In genomic region chr6:137415127-137415833, GRCh38 we compare ENCODE assay signal across 8 cellular contexts.
DNase-seq lines count a peak whose midpoint lies in the region; ATAC-seq and TF ChIP-seq lines count a peak whose summit lies in the region.

No MANE protein-coding gene starts in this region.

- peak overlapping the region; percentile 58 for H3K27ac Mint-ChIP-seq in stimulated activated memory B cell treated with anti-CD40 and anti-IgM and Interleukin-4, amounts not matched to agents 10 μg/mL and 1 μg/mL and 100 μg/mL, for 72 hours

- H3K27ac ChIP-seq in muscle layer of duodenum (ENCODE audit: low read length) = peak overlapping the region; percentile 39

- H3K4me3 ChIP-seq in muscle layer of duodenum (ENCODE audit: low read depth in 1 of 2, low read length in 2 of 2) = peak overlapping the region; percentile 67 to 73

- CTCF ChIA-PET in HEK293T (lab: Yijun Ruan, JAX) = interaction anchor here (0.8 kb wide), 2 partner anchors 131 to 150 kb away, joined by 3 to 4 read pairs; no protein-coding TSS in a partner anchor

- no peaks in the 10 kb centered on the region for H3K4me1 ChIP-seq in muscle layer of duodenum (ENCODE audit: control insufficient read depth in 1 of 2, insufficient read depth in 2 of 2, low read length in 2 of 2)

- H3K36me3 Mint-ChIP-seq in stimulated activated memory B cell treated with anti-CD40 and anti-IgM and Interleukin-4, amounts not matched to agents 10 μg/mL and 1 μg/mL and 100 μg/mL, for 72 hours = no peaks in the 10 kb centered on the region

- POLR2A ChIA-PET in HEK293T (lab: Yijun Ruan, JAX) = no interaction called here

- H3K9me3 Mint-ChIP-seq in stimulated activated memory B cell treated with anti-CD40 and anti-IgM and Interleukin-4, amounts not matched to agents 10 μg/mL and 1 μg/mL and 100 μg/mL, for 72 hours = no peaks in the 10 kb centered on the region

- peaks cover 14% of the 10 kb centered on the region for H3K4me1 Mint-ChIP-seq in stimulated activated memory B cell treated with anti-CD40 and anti-IgM and Interleukin-4, amounts not matched to agents 10 μg/mL and 1 μg/mL and 100 μg/mL, for 72 hours

- H3K9me3 ChIP-seq in muscle layer of duodenum (ENCODE audit: control insufficient read depth in 1 of 2, low read length in 2 of 2) = no peaks in the 10 kb centered on the region

- DNase-seq in GM04503 (ENCODE audit: low read depth) (peak; percentile 45), HEK293T (ENCODE audit: extremely low spot score) (peak; percentile 19), NCI-H774 (lab: John Stamatoyannopoulos, UW) (peak; percentile 35), activated T-cell treated with anti-CD3 and anti-CD28 coated beads for 48 hours (ENCODE audit: low read depth) (peak; percentile 46), SW 1271 (lab: John Stamatoyannopoulos, UW) (no peak)

- H3K4me3 Mint-ChIP-seq in stimulated activated memory B cell treated with anti-CD40 and anti-IgM and Interleukin-4, amounts not matched to agents 10 μg/mL and 1 μg/mL and 100 μg/mL, for 72 hours = peak overlapping the region; percentile 78

- H3K36me3 ChIP-seq in muscle layer of duodenum (ENCODE audit: control insufficient read depth in 1 of 2, insufficient read depth in 2 of 2, low read length in 2 of 2) = no peaks in the 10 kb centered on the region

- no peaks in the 10 kb centered on the region for H3K27me3 Mint-ChIP-seq in stimulated activated memory B cell treated with anti-CD40 and anti-IgM and Interleukin-4, amounts not matched to agents 10 μg/mL and 1 μg/mL and 100 μg/mL, for 72 hours

- ATAC-seq in esophagus mucosa = peak; percentile 73
- peak; percentile 93 for ATAC-seq in stimulated activated memory B cell treated with anti-CD40 and anti-IgM and Interleukin-4, amounts not matched to agents 10 μg/mL and 1 μg/mL and 100 μg/mL, for 72 hours

- H3K27me3 ChIP-seq in muscle layer of duodenum (ENCODE audit: low read depth, low read length) = no peaks in the 10 kb centered on the region

TF ChIP-seq in HEK293T, 16 proteins besides CTCF, POLR2A, EP300 and RAD21:
- no peak for TF ChIP-seq ZNF384 (IDR thresholded peaks at IDR 0.05)
- TF ChIP-seq ELF4 (IDR thresholded peaks at IDR 0.05) = no peak
- no peak for TF ChIP-seq L3MBTL2 (conservative IDR thresholded peaks at IDR 0.05)
- no peak for TF ChIP-seq FOXK2 (IDR thresholded peaks at IDR 0.05)
- no peak for TF ChIP-seq NFRKB (IDR thresholded peaks at IDR 0.05)
- no peak for TF ChIP-seq LEF1 (IDR thresholded peaks at IDR 0.05; ENCODE audit: borderline replicate concordance)
- no peak for TF ChIP-seq ARNT (IDR thresholded peaks at IDR 0.05)
- no peak for TF ChIP-seq FOXA1 (IDR thresholded peaks at IDR 0.05)
- no peak for TF ChIP-seq PKNOX1 (IDR thresholded peaks at IDR 0.05)
- TF ChIP-seq FOXM1 (IDR thresholded peaks at IDR 0.05; ENCODE audit: borderline replicate concordance) = no peak
- no peak for TF ChIP-seq BHLHE40 (IDR thresholded peaks at IDR 0.05; ENCODE audit: borderline replicate concordance)
- TF ChIP-seq CTBP1 (IDR thresholded peaks at IDR 0.05; ENCODE audit: borderline replicate concordance) = no peak
- TF ChIP-seq SP1 (IDR thresholded peaks at IDR 0.05) = no peak
- TF ChIP-seq TARDBP (IDR thresholded peaks at IDR 0.05) = no peak
- no peak for TF ChIP-seq HDGF (IDR thresholded peaks at IDR 0.05; ENCODE audit: borderline replicate concordance)
- TF ChIP-seq SUZ12 (IDR thresholded peaks at IDR 0.05) = no peak

Comparison
In these comparisons a context has a peak if more than half of its experiments do, and no peak if none do; other contexts are left out.
1. DNase-seq: peak in GM04503 (single experiment), HEK293T (single experiment), NCI-H774 (single experiment) and activated T-cell treated with anti-CD3 and anti-CD28 coated beads for 48 hours (single experiment); none in SW 1271 (0 of 2).